In the genomic region with DNA sequence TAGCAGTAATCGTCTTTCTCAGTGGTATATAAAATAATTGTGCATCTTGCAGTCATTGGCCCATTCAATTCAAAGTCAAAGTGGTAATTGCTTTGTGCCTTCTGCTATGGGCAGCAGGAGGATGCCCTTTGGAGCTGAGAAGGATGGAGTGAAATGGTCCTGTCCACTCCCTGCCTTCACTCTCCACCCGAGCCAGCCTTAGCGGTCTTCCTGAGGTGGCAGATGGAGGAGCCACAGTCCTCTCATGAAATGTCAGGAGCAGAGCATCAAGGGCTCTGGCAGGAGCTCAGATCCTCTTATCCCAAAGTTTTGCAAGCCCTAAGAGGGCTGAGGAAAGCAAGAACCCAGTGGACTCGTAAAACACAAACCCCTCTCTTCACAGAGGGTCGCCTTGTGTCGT, we compare ENCODE assay signal across 26 cellular contexts.
"Had no signal": no experiment of that assay in that cellular context is flagged by ENCODE, and none has a peak within 500 bp of the region (broad histone marks: within the 10 kb centered on the region; RNA-seq: fewer than 3 reads in every experiment).

No MANE protein-coding gene starts in this region.

- DNase-seq: hypothalamus; immature natural killer cell; kidney; left colon; left lung; mesendoderm; naive B cell; natural killer cell; nucleus accumbens; psoas muscle; right lobe of liver; stimulated activated CD4-positive, alpha-beta T cell treated with anti-CD3 and anti-CD28 coated beads, Interleukin-1b, Interleukin-23, amount 100 ng/mL, for 48 hours; stimulated activated CD4-positive, alpha-beta T cell treated with anti-CD3 and anti-CD28 coated beads, Interleukin-2, amount 100 ng/mL, for 48 hours; stimulated activated CD4-positive, alpha-beta T cell treated with anti-CD3 and anti-CD28 coated beads, Interleukin-4, amount 100 ng/mL, for 4 hours; stimulated activated CD8-positive, alpha-beta memory T cell treated with anti-CD3 and anti-CD28 coated beads, Interleukin-4, amount 100 ng/mL, for 48 hours; stimulated activated naive CD4-positive, alpha-beta T cell treated with Interleukin-2 at 50 U/mL for 16 hours; stimulated activated naive CD8-positive, alpha-beta T cell treated with anti-CD3 and anti-CD28 coated beads, Interleukin-15, amount 100 ng/mL, for 72 hours; thyroid gland; transverse colon; upper lobe of left lung had no signal

- H3K4me3 ChIP-seq: left lung, lung, psoas muscle, right lobe of liver, smooth muscle cell, thyroid gland, transverse colon, upper lobe of left lung, vagina had no signal

- H3K9me3 Mint-ChIP-seq: mesothelial cell of epicardium; natural killer cell; stimulated activated memory B cell treated with anti-CD40 and anti-IgM and Interleukin-4, amounts not matched to agents 10 μg/mL and 1 μg/mL and 100 μg/mL, for 72 hours; stimulated activated naive CD8-positive, alpha-beta T cell treated with anti-CD3 and anti-CD28 coated beads, Interleukin-15, amount 100 ng/mL, for 72 hours had no signal

- H3K4me1 Mint-ChIP-seq: naive B cell; stimulated activated memory B cell treated with anti-CD40 and anti-IgM and Interleukin-4, amounts not matched to agents 10 μg/mL and 1 μg/mL and 100 μg/mL, for 72 hours; stimulated activated naive CD8-positive, alpha-beta T cell treated with anti-CD3 and anti-CD28 coated beads, Interleukin-15, amount 100 ng/mL, for 72 hours had no signal

- ATAC-seq: left colon; left lung; natural killer cell; psoas muscle; right lobe of liver; stimulated activated memory B cell treated with anti-CD40 and anti-IgM and Interleukin-4, amounts not matched to agents 10 μg/mL and 1 μg/mL and 100 μg/mL, for 72 hours; stimulated activated naive CD8-positive, alpha-beta T cell treated with anti-CD3 and anti-CD28 coated beads, Interleukin-15, amount 100 ng/mL, for 72 hours had no signal

- H3K27ac Mint-ChIP-seq: immature natural killer cell; mesothelial cell of epicardium; naive B cell; natural killer cell; stimulated activated memory B cell treated with anti-CD40 and anti-IgM and Interleukin-4, amounts not matched to agents 10 μg/mL and 1 μg/mL and 100 μg/mL, for 72 hours; stimulated activated naive CD8-positive, alpha-beta T cell treated with anti-CD3 and anti-CD28 coated beads, Interleukin-15, amount 100 ng/mL, for 72 hours had no signal

- H3K36me3 ChIP-seq: left lung, right lobe of liver, thyroid gland, transverse colon, upper lobe of left lung, vagina had no signal

- H3K9me3 ChIP-seq: left lung, psoas muscle, right lobe of liver, thyroid gland, transverse colon, upper lobe of left lung, vagina had no signal

- H3K27me3 Mint-ChIP-seq: stimulated activated memory B cell treated with anti-CD40 and anti-IgM and Interleukin-4, amounts not matched to agents 10 μg/mL and 1 μg/mL and 100 μg/mL, for 72 hours had no signal

- H3K4me3 Mint-ChIP-seq: immature natural killer cell; mesothelial cell of epicardium; naive B cell; natural killer cell; stimulated activated memory B cell treated with anti-CD40 and anti-IgM and Interleukin-4, amounts not matched to agents 10 μg/mL and 1 μg/mL and 100 μg/mL, for 72 hours; stimulated activated naive CD8-positive, alpha-beta T cell treated with anti-CD3 and anti-CD28 coated beads, Interleukin-15, amount 100 ng/mL, for 72 hours had no signal

- H3K4me1 ChIP-seq: left lung, parathyroid adenoma, psoas muscle, right lobe of liver, thyroid gland, transverse colon, upper lobe of left lung, vagina had no signal

- H3K27me3 ChIP-seq: left lung, right lobe of liver, thyroid gland, transverse colon, upper lobe of left lung, vagina had no signal

- H3K27ac ChIP-seq: left lung, parathyroid adenoma, psoas muscle, right lobe of liver, thyroid gland, transverse colon, upper lobe of left lung, vagina had no signal

- H3K36me3 Mint-ChIP-seq: immature natural killer cell; mesothelial cell of epicardium; naive B cell; natural killer cell; stimulated activated memory B cell treated with anti-CD40 and anti-IgM and Interleukin-4, amounts not matched to agents 10 μg/mL and 1 μg/mL and 100 μg/mL, for 72 hours had no signal
